Comparison of ENCODE assay signal across 8 cellular contexts in the genomic region with DNA sequence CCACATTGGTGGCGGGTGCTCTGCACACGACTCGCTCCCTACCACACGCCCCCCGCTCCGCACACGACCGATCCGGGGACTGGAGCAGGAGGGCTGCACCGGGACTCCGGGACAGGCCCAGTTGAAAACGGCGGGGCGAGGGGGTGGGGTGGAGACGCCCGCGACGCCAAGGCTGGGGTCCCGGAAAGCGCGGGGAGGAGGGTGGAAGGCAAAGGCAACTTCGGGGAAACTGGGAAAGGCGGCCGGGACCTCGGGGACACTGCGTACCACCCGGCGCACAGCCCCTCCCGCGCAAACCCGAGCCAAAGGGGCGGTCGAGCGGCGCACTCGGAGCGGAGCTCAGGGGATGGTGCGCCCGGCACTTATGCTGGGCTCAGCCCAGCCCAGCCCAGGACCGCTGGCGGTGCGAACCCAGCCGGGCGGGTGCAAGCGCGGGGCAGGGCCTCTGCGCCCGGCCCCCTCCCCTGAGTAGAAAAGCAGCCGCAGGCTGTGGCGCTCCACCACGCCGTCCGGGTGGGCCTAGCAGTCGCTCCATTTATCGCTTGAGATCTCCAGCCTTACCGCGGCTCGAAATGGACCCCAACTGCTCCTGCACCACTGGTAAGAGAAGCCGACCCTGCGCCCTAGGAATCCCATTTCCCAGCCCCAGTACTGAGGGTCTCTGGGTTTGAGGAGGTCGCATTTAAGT. TPM values are rescaled to one million over a fixed set of nuclear protein-coding genes. Genes with fewer than 3 reads are reported as not detected.
DNase-seq lines count a peak whose midpoint lies in the region; ATAC-seq and TF ChIP-seq lines count a peak whose summit lies in the region.

A gene (plus strand): TSS at position 500 of the 688 bp plus-strand sequence. CDS start 73 bp downstream, at position 573.

- TF ChIP-seq POLR2A in esophagus muscularis mucosa (IDR thresholded peaks at IDR 0.05; ENCODE audit: low read depth), result peak; percentile 39

- H3K36me3 Mint-ChIP-seq in naive B cell, result no peaks in the 10 kb centered on the region

- H3K27me3 ChIP-seq in esophagus muscularis mucosa, result peaks cover 0 to 51% (median 13%) of the 10 kb centered on the region in 4 donors
- no peaks in the 10 kb centered on the region for H3K27me3 ChIP-seq in aorta (ENCODE audit: control insufficient read depth in 1 of 2, insufficient read depth in 2 of 2, low read length in 1 of 2)

- H3K9me3 ChIP-seq in esophagus muscularis mucosa, result no peaks in the 10 kb centered on the region
- H3K9me3 ChIP-seq in aorta (ENCODE audit: control insufficient read depth, low read length), result no peaks in the 10 kb centered on the region

- peaks cover 25 to 48% (median 40%) of the 10 kb centered on the region in 3 donors for H3K4me1 Mint-ChIP-seq in naive B cell

- H3K36me3 ChIP-seq in esophagus muscularis mucosa, result no peaks in the 10 kb centered on the region
- H3K36me3 ChIP-seq in aorta (ENCODE audit: control insufficient read depth in 1 of 2, insufficient read depth in 2 of 2, low read length in 1 of 2), result no peaks in the 10 kb centered on the region

- peak; percentile 95 for TF ChIP-seq EP300 in esophagus muscularis mucosa (IDR thresholded peaks at IDR 0.05)

- peaks cover 51 to 70% (median 62%) of the 10 kb centered on the region in 3 donors for H3K27me3 Mint-ChIP-seq in naive B cell

- intact Hi-C loops in esophagus muscularis mucosa (cut with DNase I), result no loop called here
- intact Hi-C loops in aorta (cut with DNase I), result no loop called here

- DNase-seq in AG08396 (ENCODE audit: low spot score) (peak; percentile 63), RPMI8226 (peak; percentile 23), esophagus muscularis mucosa (ENCODE audit: extremely low spot score) (no peak), naive B cell (no peak), aorta (peak; percentile 82 to 92), islet precursor cell (no peak), RKO (ENCODE audit: low spot score) (no peak), SW480 (ENCODE audit: low spot score) (no peak)

- ATAC-seq in naive B cell (ENCODE audit: low read depth in 2 of 2) (no peak), aorta (ENCODE audit: low FRiP score) (peak; percentile 94)

- H3K4me3 Mint-ChIP-seq in naive B cell, result peak within 1 kb of the TSS; percentile 45 to 87 (median 78)

- H3K4me1 ChIP-seq in esophagus muscularis mucosa (peaks cover 6 to 51% (median 37%) of the 10 kb centered on the region in 4 donors), aorta (ENCODE audit: control insufficient read depth in 1 of 2, insufficient read depth in 2 of 2, low read length in 2 of 2) (no peaks in the 10 kb centered on the region)

- no peaks in the 10 kb centered on the region for H3K9me3 Mint-ChIP-seq in naive B cell

- peak within 1 kb of the TSS in 1 of 6 donors; percentile 2 for H3K27ac Mint-ChIP-seq in naive B cell

- 12% methylated on average over 26 of the region's 61 CpGs for WGBS in esophagus muscularis mucosa
- WGBS in aorta, 2 donors, result 1 to 2% methylated on average over 53 to 61 of the region's 61 CpGs

- H3K4me3 ChIP-seq in esophagus muscularis mucosa (peak within 1 kb of the TSS; percentile 57 to 66 (median 60)), aorta (ENCODE audit: low read length in 2 of 2) (peak within 1 kb of the TSS; percentile 37 to 49)

- H3K27ac ChIP-seq in esophagus muscularis mucosa (replicated peaks in 1 of 4) (peak within 1 kb of the TSS; percentile 67 to 82 (median 74)), aorta (ENCODE audit: low read depth in 1 of 2, low read length in 2 of 2) (peak within 1 kb of the TSS in 1 of 2 donors; percentile 87)

- no peak for TF ChIP-seq CTCF in esophagus muscularis mucosa (IDR thresholded peaks at IDR 0.05)

RNA-seq across cellular contexts. Expression of the gene that starts here (rescaled TPM):
- total RNA-seq in esophagus muscularis mucosa (10 to 100 TPM in 3 of 4 donors, 1 to 10 TPM in 1; 3.7 to 74.9 (median 14.9) TPM), aorta (100 to 1,000 TPM in 1 of 2 donors, 10 to 100 TPM in 1; 11.8 to 129 TPM)
- polyA plus RNA-seq in naive B cell (ENCODE audit: low read depth in 6 of 6) (not detected), aorta (10 to 100 TPM; 40.1 to 72.2 TPM)

Comparison
In these comparisons a context has a peak if more than half of its experiments do, and no peak if none do; other contexts are left out.
1. RNA of the gene that starts here (polyA plus RNA-seq): 40.1 to 72.2 TPM in aorta; not detected in naive B cell; every median in the first group is over 10 times any median in the second.
2. DNase-seq: peak in AG08396 (single experiment), RPMI8226 (single experiment) and aorta (2 of 2); none in esophagus muscularis mucosa (single experiment), naive B cell (single experiment), islet precursor cell (single experiment), RKO (single experiment) and SW480 (single experiment).